Comparison of ENCODE assay signal across 8 cellular contexts in the genomic region with DNA sequence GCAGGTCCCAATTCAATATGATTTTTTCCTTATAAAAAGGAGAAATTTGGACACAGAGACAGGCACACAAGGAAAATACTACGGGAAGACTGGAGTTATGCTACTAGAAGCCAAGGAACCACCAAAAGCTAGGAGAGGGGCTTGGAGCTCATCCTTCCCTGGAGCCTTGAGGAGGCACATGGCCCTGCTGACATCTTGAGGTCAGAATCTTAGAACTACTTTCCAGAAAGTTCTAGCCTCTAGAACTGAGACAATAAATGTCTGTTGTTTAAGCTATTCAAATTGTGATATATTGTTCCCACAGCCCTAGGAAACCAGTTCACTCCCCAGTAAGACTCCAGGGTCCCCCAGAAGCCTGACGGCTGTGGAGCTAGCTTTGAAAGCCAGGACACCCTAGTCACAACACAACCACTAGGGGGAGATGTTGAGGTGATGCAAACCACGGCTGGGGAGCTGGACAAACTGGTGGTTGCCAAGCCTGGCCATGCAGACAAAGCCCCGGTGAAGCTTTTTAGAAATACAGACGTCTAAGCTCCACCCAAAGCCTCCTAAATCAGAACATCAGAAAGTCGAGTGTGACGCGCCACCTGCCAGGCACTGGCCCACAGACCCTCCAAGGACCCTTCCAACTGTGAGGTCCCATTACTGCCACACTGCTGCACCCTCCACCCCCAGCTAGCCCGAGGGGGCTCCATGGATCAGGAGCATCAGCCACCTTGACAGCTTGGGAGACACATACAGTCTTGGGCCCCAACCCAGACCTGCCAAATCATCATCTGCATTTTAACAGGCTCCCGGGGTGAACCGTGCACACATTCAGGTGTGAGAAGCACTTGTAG.
DNase-seq lines count a peak whose midpoint lies in the region; ATAC-seq, FAIRE-seq and TF ChIP-seq lines count a peak whose summit lies in the region.

No MANE protein-coding gene starts in this region.

- no peaks in the 10 kb centered on the region for H3K9me3 ChIP-seq in HCT116 (ENCODE audit: control insufficient read depth in 1 of 2, insufficient read depth in 1 of 2, low read depth in 1 of 2, low read length in 2 of 2)
- H3K9me3 ChIP-seq in astrocyte (ENCODE audit: insufficient read depth, low read depth, low read length) = no peaks in the 10 kb centered on the region
- H3K9me3 ChIP-seq in small intestine (ENCODE audit: control insufficient read depth, low read depth) = no peaks in the 10 kb centered on the region

- peak; percentile 74 for ATAC-seq in HCT116

- H3K36me3 Mint-ChIP-seq in astrocyte (ENCODE audit: low read depth, unreplicated experiment) = no peaks in the 10 kb centered on the region

- H3K4me1 Mint-ChIP-seq in astrocyte (ENCODE audit: low read depth, unreplicated experiment) = peaks cover 10% of the 10 kb centered on the region

- peak overlapping the region; percentile 47 for H3K27ac Mint-ChIP-seq in astrocyte (ENCODE audit: unreplicated experiment)

- POLR2A ChIA-PET in HCT116 (lab: Charles Lee) = interaction anchor here (0.6 to 2.2 kb wide), 5 partner anchors 9 to 393 kb away, joined by 3 to 15 read pairs (median 4); no protein-coding TSS in a partner anchor

- no peak overlapping the region for H3K4me3 Mint-ChIP-seq in astrocyte (ENCODE audit: unreplicated experiment)

- H3K9me2 ChIP-seq in HCT116 (ENCODE audit: insufficient read depth) = no peaks in the 10 kb centered on the region

- H3K79me2 ChIP-seq in HCT116 (ENCODE audit: insufficient read depth, low read length) (peaks cover 5% of the 10 kb centered on the region; the same call in 1 of the 2 replicates), astrocyte (ENCODE audit: insufficient read depth, low read length) (no peaks in the 10 kb centered on the region)

- H3K36me3 ChIP-seq in HCT116 (ENCODE audit: control insufficient read depth in 1 of 2, insufficient read depth in 2 of 2, low read length in 2 of 2) = no peaks in the 10 kb centered on the region
- H3K36me3 ChIP-seq in astrocyte (ENCODE audit: insufficient read depth, low read length) = no peaks in the 10 kb centered on the region
- no peaks in the 10 kb centered on the region for H3K36me3 ChIP-seq in small intestine (ENCODE audit: control insufficient read depth in 2 of 2, insufficient read depth in 2 of 2, low read length in 2 of 2)

- DNase-seq in GM04503 (ENCODE audit: low read depth) = peak; percentile 21
- peak; percentile 70 for DNase-seq in HCT116 (ENCODE audit: low read depth, low spot score)
- DNase-seq in NAMALWA (ENCODE audit: low spot score) = peak; percentile 85
- DNase-seq in T-helper 1 cell = peak in 4 of 5 donors; percentile 14 to 43 (median 26)
- peak; percentile 30 for DNase-seq in astrocyte (ENCODE audit: low read depth)
- DNase-seq in hippocampal formation (lab: John Stamatoyannopoulos, UW) = peak; percentile 36 to 61
- peak; percentile 82 for DNase-seq in small intestine
- no peak for DNase-seq in cortex of kidney (lab: John Stamatoyannopoulos, UW)

- RAD21 ChIA-PET in HCT116 (lab: Charles Lee; ENCODE audit: low non-redundant PET in 1 of 2, low total read pairs in 2 of 2, uncharacterized antibody in 2 of 2, unreplicated experiment in 2 of 2) = interaction anchor here (0.5 to 3.2 kb wide), 13 partner anchors 9 to 429 kb away, joined by 3 to 21 read pairs (median 4); no protein-coding TSS in a partner anchor

- H3K4me3 ChIP-seq in HCT116 (replicated peaks in 1 of 2; ENCODE audit: low read depth in 1 of 2, low read length in 2 of 2) (no peak overlapping the region), astrocyte (ENCODE audit: insufficient read depth, low read depth, low read length) (no peak overlapping the region), small intestine (ENCODE audit: low read depth in 1 of 2, low read length in 2 of 2) (no peak overlapping the region)

- WGBS in small intestine, 3 donors = 43 to 53% (median 49%) methylated on average over 11 of the region's 11 CpGs

- TF ChIP-seq RAD21 in HCT116 (IDR thresholded peaks at IDR 0.05; ENCODE audit: low read depth) = peak; percentile 79

- intact Hi-C loops in HCT116 (cut with micrococcal nuclease) = loop anchor here (1.0 to 10.0 kb wide), 4 partner anchors 170 to 421 kb away; no protein-coding TSS in a partner anchor

- H4K20me1 ChIP-seq in HCT116 (ENCODE audit: insufficient read depth) (no peaks in the 10 kb centered on the region), astrocyte (ENCODE audit: insufficient read depth, low read length) (no peaks in the 10 kb centered on the region)

- BruUV-seq in HCT116 (replicated peaks; lab: Mats Ljungman, UMichigan) = no TSS peak

- H3K4me2 ChIP-seq in HCT116 (ENCODE audit: low read length) (peak overlapping the region; percentile 71; the same call in 1 of the 2 replicates), astrocyte (ENCODE audit: low read length) (no peak overlapping the region)

- TF ChIP-seq CTCF in HCT116 (IDR thresholded peaks at IDR 0.05 in 2 of 3, conservative IDR thresholded peaks at IDR 0.05 in 1 of 3; ENCODE audit: borderline replicate concordance in 1 of 3, insufficient read depth in 1 of 3, low read depth in 2 of 3, low read length in 2 of 3) = peak; percentile 80 to 99 (median 99)
- TF ChIP-seq CTCF in astrocyte (IDR thresholded peaks at IDR 0.05; ENCODE audit: insufficient read depth, low read depth, low read length) = peak; percentile 75

- H3K4me1 ChIP-seq in HCT116 (ENCODE audit: control insufficient read depth in 1 of 2, insufficient read depth in 2 of 2, low read length in 2 of 2) (peaks cover 31 to 38% of the 10 kb centered on the region in 2 experiments), astrocyte (ENCODE audit: insufficient read depth, low read length) (peaks cover 16% of the 10 kb centered on the region), small intestine (ENCODE audit: control insufficient read depth in 2 of 2, insufficient read depth in 1 of 2, low read depth in 1 of 2, low read length in 1 of 2) (no peaks in the 10 kb centered on the region)

- H3K9ac ChIP-seq in HCT116 (ENCODE audit: low read length) (no peak overlapping the region), astrocyte (ENCODE audit: low read length) (no peak overlapping the region)

- H2AFZ ChIP-seq in HCT116 (ENCODE audit: low read depth, low read length, poor library complexity, severe bottlenecking) (no peak overlapping the region), astrocyte (ENCODE audit: low read depth, low read length) (no peak overlapping the region)

- peak overlapping the region; percentile 77; the same call in 1 of the 2 replicates for H3K27ac ChIP-seq in HCT116 (ENCODE audit: low read depth, low read length)
- no peak overlapping the region for H3K27ac ChIP-seq in astrocyte (ENCODE audit: low read depth, low read length)
- no peak overlapping the region for H3K27ac ChIP-seq in small intestine (ENCODE audit: low read depth in 1 of 2, low read length in 1 of 2)

- no peak for FAIRE-seq in astrocyte (lab: Jason Lieb, UNC)
- FAIRE-seq in small intestine (lab: Jason Lieb, UNC) = no peak

- no peak for TF ChIP-seq POLR2A in HCT116 (IDR thresholded peaks at IDR 0.05; ENCODE audit: borderline replicate concordance, extremely low read depth, insufficient read depth, insufficient read length)

- no peaks in the 10 kb centered on the region for H3K27me3 ChIP-seq in HCT116 (ENCODE audit: insufficient read depth, low read length)
- H3K27me3 ChIP-seq in astrocyte (ENCODE audit: insufficient read depth, low read length) = no peaks in the 10 kb centered on the region
- no peaks in the 10 kb centered on the region for H3K27me3 ChIP-seq in small intestine (ENCODE audit: control insufficient read depth in 2 of 2, insufficient read depth in 2 of 2, low read length in 2 of 2)

- no peaks in the 10 kb centered on the region for H3K27me3 Mint-ChIP-seq in astrocyte (ENCODE audit: low read depth, unreplicated experiment)

- CTCF ChIA-PET in HCT116 (lab: Charles Lee) = interaction anchor here (0.5 to 3.4 kb wide), 35 partner anchors 8 to 429 kb away, joined by 3 to 59 read pairs (median 4); a partner anchor contains a TSS

- no peaks in the 10 kb centered on the region for H3K9me3 Mint-ChIP-seq in astrocyte (ENCODE audit: unreplicated experiment)

TF ChIP-seq in HCT116, 20 proteins besides CTCF, POLR2A, EP300 and RAD21:
- TF ChIP-seq, protein P1, sequence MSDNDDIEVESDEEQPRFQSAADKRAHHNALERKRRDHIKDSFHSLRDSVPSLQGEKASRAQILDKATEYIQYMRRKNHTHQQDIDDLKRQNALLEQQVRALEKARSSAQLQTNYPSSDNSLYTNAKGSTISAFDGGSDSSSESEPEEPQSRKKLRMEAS (IDR thresholded peaks at IDR 0.05) = peak; percentile 62
- no peak for TF ChIP-seq FOSL1 (IDR thresholded peaks at IDR 0.05; ENCODE audit: low read depth)
